Comparison of ENCODE assay signal across 1 cellular context in the genomic region with DNA sequence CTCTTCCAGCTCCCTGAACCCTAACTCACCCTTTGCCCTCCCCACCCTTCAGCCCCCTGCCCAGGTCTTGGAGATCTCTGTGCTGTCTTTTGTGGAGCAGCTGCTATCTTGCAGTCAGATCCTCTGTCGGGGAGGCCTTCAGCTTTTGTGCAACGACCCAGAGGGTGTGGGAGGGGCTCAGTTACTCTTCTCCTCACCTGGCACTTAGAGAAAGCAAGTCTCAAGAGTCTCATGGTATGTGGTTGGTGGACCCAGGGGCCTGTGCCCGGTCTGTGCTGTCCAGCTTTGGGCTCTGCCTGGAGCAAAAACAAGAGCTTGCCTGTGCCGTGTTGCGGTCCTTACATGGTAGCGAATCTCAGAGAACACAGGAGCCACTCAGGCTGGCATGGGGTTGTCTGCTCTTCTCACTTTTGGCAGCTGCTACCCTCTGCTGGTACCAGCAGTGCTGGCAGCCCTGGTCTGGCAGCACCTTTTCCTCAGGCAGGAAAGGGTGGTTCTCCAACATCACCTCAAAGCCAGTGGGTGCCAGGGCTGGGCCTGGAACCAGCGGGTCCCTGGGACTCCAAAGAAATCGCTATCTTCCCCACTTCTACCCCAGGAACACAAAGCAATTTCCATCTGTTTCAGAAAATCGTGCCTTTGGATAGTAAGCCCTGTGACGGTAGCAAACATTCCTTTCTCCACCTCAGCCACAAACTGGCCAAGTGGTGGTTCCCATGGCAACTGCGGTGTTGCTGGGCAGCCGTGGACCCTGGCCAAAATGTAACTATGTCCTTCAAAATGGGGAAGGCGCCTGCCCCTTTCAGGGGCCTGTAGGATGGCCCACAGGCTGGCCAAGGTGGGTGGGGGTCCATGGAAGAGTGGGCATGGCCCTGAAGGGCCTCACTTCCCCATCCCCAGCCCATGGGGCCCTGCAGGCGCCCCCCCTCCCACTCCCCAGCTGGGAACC.
TF ChIP-seq lines count a peak whose summit lies in the region.

No MANE protein-coding gene starts in this region.

TF ChIP-seq in K562, 482 proteins besides CTCF, POLR2A, EP300 and RAD21 (continued from another document):
- no peak for TF ChIP-seq ZBTB8A (IDR thresholded peaks at IDR 0.05; ENCODE audit: partially characterized antibody)
- TF ChIP-seq SIX5 (IDR thresholded peaks at IDR 0.05; ENCODE audit: borderline replicate concordance in 1 of 2, insufficient read depth in 1 of 2, low read depth in 1 of 2, low read length in 2 of 2) = no peak
- peak; percentile 83 for TF ChIP-seq MYNN (IDR thresholded peaks at IDR 0.05)
- TF ChIP-seq MYNN (CRISPR knock-in tag; IDR thresholded peaks at IDR 0.05) = no peak
- TF ChIP-seq NR3C1 (CRISPR knock-in tag; IDR thresholded peaks at IDR 0.05) = no peak
